10 cellular contexts compared by ENCODE assay signal in the genomic region with DNA sequence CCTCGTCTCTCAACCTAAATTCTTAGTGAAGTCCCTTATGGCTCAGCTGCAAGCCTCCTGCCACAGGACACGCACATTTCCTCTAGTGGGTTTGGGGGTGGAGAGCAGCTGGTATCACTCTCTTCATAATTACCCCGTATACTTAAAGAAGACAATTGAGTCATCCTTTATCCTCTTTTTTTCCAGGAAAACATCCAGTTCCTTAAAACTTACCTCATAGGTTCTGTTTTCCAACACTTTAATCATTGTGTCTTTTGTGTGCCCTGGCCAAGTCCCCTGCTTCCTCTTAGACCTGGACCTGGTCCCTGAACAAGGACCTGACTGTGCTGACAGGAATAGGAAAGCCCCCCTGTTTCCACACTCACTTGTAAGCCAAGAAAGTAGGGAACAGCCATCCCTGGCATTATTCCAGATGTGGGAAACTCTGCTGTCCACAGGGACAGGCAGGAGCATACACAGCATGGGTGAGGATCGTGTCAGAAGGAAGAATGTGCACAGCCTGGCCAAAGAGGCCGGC. TPM values are rescaled to one million over a fixed set of nuclear protein-coding genes. Genes with fewer than 3 reads are reported as not detected.
DNase-seq lines count a peak whose midpoint lies in the region; ATAC-seq and TF ChIP-seq lines count a peak whose summit lies in the region.
"Had no signal": no experiment of that assay in that cellular context is flagged by ENCODE, and none has a peak within 500 bp of the region (broad histone marks: within the 10 kb centered on the region; RNA-seq: fewer than 3 reads in every experiment).

No MANE protein-coding gene starts in this region.

- H3K27me3 ChIP-seq in CD8-positive, alpha-beta T cell (ENCODE audit: insufficient read depth, low read length): no peaks in the 10 kb centered on the region

- TF ChIP-seq POLR2A in erythroblast (IDR thresholded peaks at IDR 0.05; ENCODE audit: low read length): no peak

- H3K27me3 Mint-ChIP-seq in CD8-positive, alpha-beta T cell (ENCODE audit: low read depth): no peaks in the 10 kb centered on the region
- no peaks in the 10 kb centered on the region for H3K27me3 Mint-ChIP-seq in effector memory CD8-positive, alpha-beta T cell
- no peaks in the 10 kb centered on the region for H3K27me3 Mint-ChIP-seq in naive thymus-derived CD8-positive, alpha-beta T cell

- H3K27ac Mint-ChIP-seq in CD8-positive, alpha-beta T cell: peak overlapping the region; percentile 71
- peak overlapping the region; percentile 91 to 92 for H3K27ac Mint-ChIP-seq in effector memory CD8-positive, alpha-beta T cell
- peak overlapping the region in 9 of 10 donors; percentile 2 to 78 (median 58) for H3K27ac Mint-ChIP-seq in naive thymus-derived CD8-positive, alpha-beta T cell
- H3K27ac Mint-ChIP-seq: GM23338 had no signal

- no peak overlapping the region for H3K4me3 ChIP-seq in CD8-positive, alpha-beta T cell (ENCODE audit: low read depth, low read length)
- H3K4me3 ChIP-seq: GM23338 had no signal

- no peaks in the 10 kb centered on the region for H3K9me3 Mint-ChIP-seq in CD8-positive, alpha-beta T cell
- no peaks in the 10 kb centered on the region for H3K9me3 Mint-ChIP-seq in effector memory CD8-positive, alpha-beta T cell
- peaks cover 0 to 1% (median 0%) of the 10 kb centered on the region in 9 donors for H3K9me3 Mint-ChIP-seq in naive thymus-derived CD8-positive, alpha-beta T cell
- H3K9me3 Mint-ChIP-seq: GM23338 had no signal

- intact Hi-C loops in CD8-positive, alpha-beta T cell (cut with DNase I, micrococcal nuclease): loop anchor here in 1 of 2 experiments (5.0 kb wide), 1 partner anchor 474 kb away; the partner anchor contains the start of gene NABP1
- intact Hi-C loops in head of caudate nucleus (cut with DNase I): no loop called here

- peaks cover 42% of the 10 kb centered on the region for H3K4me1 ChIP-seq in CD8-positive, alpha-beta T cell (ENCODE audit: insufficient read depth, low read length)

- POLR2A ChIA-PET in CD8-positive, alpha-beta T cell (lab: Charles Lee): interaction anchor here (0.6 kb wide), 1 partner anchor 321 kb away, joined by 3 read pairs; no protein-coding TSS in a partner anchor
- POLR2A ChIA-PET in naive thymus-derived CD8-positive, alpha-beta T cell (lab: Charles Lee): interaction anchor here (0.8 kb wide), 1 partner anchor 54 kb away, joined by 3 read pairs; no protein-coding TSS in a partner anchor

- no peaks in the 10 kb centered on the region for H3K36me3 ChIP-seq in CD8-positive, alpha-beta T cell (ENCODE audit: insufficient read depth, low read length)

- no peaks in the 10 kb centered on the region for H3K9me3 ChIP-seq in CD8-positive, alpha-beta T cell (ENCODE audit: low read length)

- H3K4me3 Mint-ChIP-seq in CD8-positive, alpha-beta T cell: peak overlapping the region; percentile 8
- H3K4me3 Mint-ChIP-seq in effector memory CD8-positive, alpha-beta T cell: peak overlapping the region; percentile 52 to 56
- peak overlapping the region in 8 of 10 donors; percentile 9 to 71 (median 41) for H3K4me3 Mint-ChIP-seq in naive thymus-derived CD8-positive, alpha-beta T cell
- H3K4me3 Mint-ChIP-seq: GM23338 had no signal

- peaks cover 51% of the 10 kb centered on the region for H3K4me1 Mint-ChIP-seq in CD8-positive, alpha-beta T cell (ENCODE audit: low read depth)
- H3K4me1 Mint-ChIP-seq in effector memory CD8-positive, alpha-beta T cell (ENCODE audit: low read depth in 2 of 2): peaks cover 38 to 53% of the 10 kb centered on the region in 2 donors
- H3K4me1 Mint-ChIP-seq in naive thymus-derived CD8-positive, alpha-beta T cell: peaks cover 22 to 55% (median 45%) of the 10 kb centered on the region in 4 donors

- peak in 1 of 7 experiments; percentile 16 for DNase-seq in CD8-positive, alpha-beta T cell
- DNase-seq in NCI-H226 (peak; percentile 11), NCI-H1930 (lab: John Stamatoyannopoulos, UW) (no peak), head of caudate nucleus (no peak), erythroblast (lab: John Stamatoyannopoulos, UW) (no peak)
- peak in 2 of 3 experiments; percentile 28 to 31 for DNase-seq in effector memory CD8-positive, alpha-beta T cell
- DNase-seq in naive thymus-derived CD8-positive, alpha-beta T cell: peak in 3 of 10 donors; percentile 11 to 24 (median 11)
- DNase-seq: NCI-H69 had no signal

- TF ChIP-seq CTCF in CD8-positive, alpha-beta T cell (IDR thresholded peaks at IDR 0.05): no peak

- H3K36me3 Mint-ChIP-seq in CD8-positive, alpha-beta T cell: no peaks in the 10 kb centered on the region
- H3K36me3 Mint-ChIP-seq in effector memory CD8-positive, alpha-beta T cell (ENCODE audit: insufficient read depth): peaks cover 15% of the 10 kb centered on the region
- no peaks in the 10 kb centered on the region for H3K36me3 Mint-ChIP-seq in naive thymus-derived CD8-positive, alpha-beta T cell

- H3K27ac ChIP-seq in CD8-positive, alpha-beta T cell (ENCODE audit: low read depth, low read length): no peak overlapping the region

- CTCF ChIA-PET in CD8-positive, alpha-beta T cell (lab: Charles Lee): no interaction called here

- ATAC-seq in CD8-positive, alpha-beta T cell: no peak
- ATAC-seq in effector memory CD8-positive, alpha-beta T cell (replicated peaks): peak; percentile 22
- peak; percentile 36 to 49 for ATAC-seq in naive thymus-derived CD8-positive, alpha-beta T cell
- no peak for ATAC-seq in HG02981 (IDR thresholded peaks at IDR 0.05; ENCODE audit: unreplicated experiment)
- ATAC-seq: GM23338 had no signal

RNA-seq across cellular contexts. Expression of gene MYO1B, which starts 42.3 kb away (rescaled TPM):
- total RNA-seq in CD8-positive, alpha-beta T cell: under 1 TPM; 0.38 to 1.00 TPM
- under 1 TPM; 0.44 to 0.96 TPM for total RNA-seq in naive thymus-derived CD8-positive, alpha-beta T cell
- under 1 TPM; 0.20 to 0.76 (median 0.43) TPM for polyA plus RNA-seq in naive thymus-derived CD8-positive, alpha-beta T cell

RNA-seq across cellular contexts. Expression of gene STAT4, which starts 52.1 kb away (rescaled TPM):
- total RNA-seq in CD8-positive, alpha-beta T cell: 100 to 1,000 TPM; 136 to 141 TPM
- 100 to 1,000 TPM; 134 to 137 TPM for total RNA-seq in naive thymus-derived CD8-positive, alpha-beta T cell
- polyA plus RNA-seq in naive thymus-derived CD8-positive, alpha-beta T cell: 10 to 100 TPM; 63.2 to 75.8 (median 73.7) TPM

Comparison
In these comparisons a context has a peak if more than half of its experiments do, and no peak if none do; other contexts are left out.
1. ATAC-seq: peak in effector memory CD8-positive, alpha-beta T cell (single experiment) and naive thymus-derived CD8-positive, alpha-beta T cell (2 of 2); none in CD8-positive, alpha-beta T cell (single experiment) and HG02981 (single experiment).
2. DNase-seq: peak in NCI-H226 (single experiment) and effector memory CD8-positive, alpha-beta T cell (2 of 3); none in NCI-H1930 (0 of 2), head of caudate nucleus (0 of 42) and erythroblast (0 of 2).
3. Peak in every context shown above with its lines, with median percentiles within 50 percentile points of each other: H3K27ac Mint-ChIP-seq and H3K4me3 Mint-ChIP-seq.